8 cellular contexts compared by ENCODE assay signal in the genomic region with DNA sequence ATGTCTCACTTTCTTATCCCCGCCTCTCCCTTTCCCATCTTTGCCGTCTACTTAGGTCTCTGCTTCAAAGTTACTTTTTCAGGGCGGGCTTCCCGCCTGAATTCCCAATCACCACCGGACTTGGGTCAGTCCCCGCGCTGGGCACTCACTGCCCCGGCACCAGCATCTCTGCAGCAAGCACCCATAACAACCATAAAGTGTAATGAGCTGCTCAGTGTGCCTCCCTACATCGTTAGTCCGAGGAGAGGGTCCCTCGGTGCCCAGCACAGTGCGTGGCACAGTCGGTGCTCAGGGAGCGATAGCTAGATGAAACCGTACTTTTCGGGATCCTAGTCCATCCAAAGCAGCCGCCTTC. TPM values are rescaled to one million over a fixed set of nuclear protein-coding genes. Genes with fewer than 3 reads are reported as not detected.
DNase-seq lines count a peak whose midpoint lies in the region; ATAC-seq and TF ChIP-seq lines count a peak whose summit lies in the region.

No MANE protein-coding gene starts in this region.

- H3K4me1 ChIP-seq in body of pancreas: peaks cover 22% of the 10 kb centered on the region
- H3K4me1 ChIP-seq in lung (ENCODE audit: control insufficient read depth in 2 of 2, insufficient read depth in 2 of 2, low read length in 2 of 2): peaks cover 6 to 8% of the 10 kb centered on the region in 2 donors

- H3K27ac ChIP-seq in body of pancreas: peak overlapping the region in 3 of 4 donors; percentile 90 to 96 (median 93)
- H3K27ac ChIP-seq in lung (ENCODE audit: low read depth in 1 of 2, low read length in 1 of 2): peak overlapping the region in 1 of 2 donors; percentile 95

- H3K4me1 Mint-ChIP-seq in activated naive CD4-positive, alpha-beta T cell treated with anti-CD3 and anti-CD28 coated beads for 36 hours (ENCODE audit: low read depth): peaks cover 34% of the 10 kb centered on the region
- peaks cover 32% of the 10 kb centered on the region for H3K4me1 Mint-ChIP-seq in type B pancreatic cell (ENCODE audit: unreplicated experiment)

- no peaks in the 10 kb centered on the region for H3K9me3 Mint-ChIP-seq in activated naive CD4-positive, alpha-beta T cell treated with anti-CD3 and anti-CD28 coated beads for 36 hours
- no peaks in the 10 kb centered on the region for H3K9me3 Mint-ChIP-seq in type B pancreatic cell

- H3K36me3 ChIP-seq in body of pancreas (replicated peaks in 1 of 2; ENCODE audit: insufficient read depth in 1 of 2, low read depth in 2 of 2) (no peaks in the 10 kb centered on the region), lung (ENCODE audit: control insufficient read depth in 2 of 2, insufficient read depth in 2 of 2, low read length in 2 of 2) (no peaks in the 10 kb centered on the region)

- TF ChIP-seq CTCF in body of pancreas (IDR thresholded peaks at IDR 0.05) (no peak), lung (IDR thresholded peaks at IDR 0.05; ENCODE audit: control extremely low read depth, extremely low read depth) (no peak), type B pancreatic cell (conservative IDR thresholded peaks at IDR 0.05) (no peak)

- WGBS in body of pancreas, 2 donors: 34 to 63% methylated on average over 11 to 17 of the region's 17 CpGs
- 41 to 46% methylated on average over 17 of the region's 17 CpGs for WGBS in lung, 2 donors

- intact Hi-C loops in activated naive CD4-positive, alpha-beta T cell treated with anti-CD3 and anti-CD28 coated beads for 36 hours (cut with micrococcal nuclease): loop anchor here (1.0 to 2.0 kb wide), 3 partner anchors 24 to 288 kb away; a partner anchor contains a TSS
- intact Hi-C loops in body of pancreas (cut with DNase I): no loop called here

- no peak for DNase-seq in activated naive CD4-positive, alpha-beta T cell treated with anti-CD3 and anti-CD28 coated beads for 36 hours
- DNase-seq in activated naive CD4-positive, alpha-beta T cell treated with Interleukin-2 at 50 U/mL for 16 hours: no peak
- DNase-seq in body of pancreas (no peak), lung (ENCODE audit: low spot score) (no peak), type B pancreatic cell (ENCODE audit: extremely low spot score, unreplicated experiment) (no peak), NCI-H69 (lab: John Stamatoyannopoulos, UW) (no peak), putamen (ENCODE audit: low spot score) (no peak), NCI-H1694 (lab: John Stamatoyannopoulos, UW) (no peak)

- H3K27me3 ChIP-seq in body of pancreas: no peaks in the 10 kb centered on the region
- H3K27me3 ChIP-seq in lung (ENCODE audit: control insufficient read depth, insufficient read depth): no peaks in the 10 kb centered on the region

- H3K36me3 Mint-ChIP-seq in activated naive CD4-positive, alpha-beta T cell treated with anti-CD3 and anti-CD28 coated beads for 36 hours (ENCODE audit: low read depth): peaks cover 24% of the 10 kb centered on the region
- H3K36me3 Mint-ChIP-seq in type B pancreatic cell: peaks cover 1% of the 10 kb centered on the region

- H3K9me3 ChIP-seq in body of pancreas (no peaks in the 10 kb centered on the region), lung (ENCODE audit: control insufficient read depth in 2 of 2, insufficient read depth in 1 of 2, low read length in 1 of 2) (no peaks in the 10 kb centered on the region)

- H3K27me3 Mint-ChIP-seq in activated naive CD4-positive, alpha-beta T cell treated with anti-CD3 and anti-CD28 coated beads for 36 hours (ENCODE audit: low read depth): no peaks in the 10 kb centered on the region
- H3K27me3 Mint-ChIP-seq in type B pancreatic cell: no peaks in the 10 kb centered on the region

- CTCF ChIA-PET in activated naive CD4-positive, alpha-beta T cell treated with anti-CD3 and anti-CD28 coated beads for 36 hours (lab: Charles Lee): interaction anchor here (1.3 to 2.8 kb wide), 2 partner anchors 24 to 29 kb away, joined by 3 to 6 read pairs; no protein-coding TSS in a partner anchor

- peak overlapping the region; percentile 17 to 70 for H3K4me3 ChIP-seq in body of pancreas
- peak overlapping the region; percentile 58 for H3K4me3 ChIP-seq in lung

- no peak for ATAC-seq in body of pancreas
- no peak for ATAC-seq in lung (ENCODE audit: insufficient read depth, low FRiP score)

- peak overlapping the region; percentile 81 for H3K4me3 Mint-ChIP-seq in activated naive CD4-positive, alpha-beta T cell treated with anti-CD3 and anti-CD28 coated beads for 36 hours
- peak overlapping the region; percentile 90 for H3K4me3 Mint-ChIP-seq in type B pancreatic cell

- H3K27ac Mint-ChIP-seq in activated naive CD4-positive, alpha-beta T cell treated with anti-CD3 and anti-CD28 coated beads for 36 hours: peak overlapping the region; percentile 84
- H3K27ac Mint-ChIP-seq in type B pancreatic cell: peak overlapping the region; percentile 82

- no peak for TF ChIP-seq POLR2A in body of pancreas (IDR thresholded peaks at IDR 0.05)

RNA-seq across cellular contexts. Expression of a gene that starts 0.6 kb away (rescaled TPM):
- 10 to 100 TPM; 74.9 to 75.1 TPM for total RNA-seq in activated naive CD4-positive, alpha-beta T cell treated with anti-CD3 and anti-CD28 coated beads for 36 hours
- total RNA-seq in body of pancreas (10 to 100 TPM in 1 of 2 donors, 1 to 10 TPM in 1; 8.9 to 13.0 TPM), lung (10 to 100 TPM; 16.3 to 26.0 TPM), type B pancreatic cell (ENCODE audit: low replicate concordance) (34.3 and 60.5 TPM in 2 replicates)
- 10 to 100 TPM; 10.6 to 22.7 TPM for polyA plus RNA-seq in lung

RNA-seq across cellular contexts. Expression of a gene that starts 42.7 kb away (rescaled TPM):
- total RNA-seq in activated naive CD4-positive, alpha-beta T cell treated with anti-CD3 and anti-CD28 coated beads for 36 hours: under 1 TPM; 0.10 to 0.12 TPM
- under 1 TPM; 0.33 to 0.78 TPM for total RNA-seq in body of pancreas
- total RNA-seq in lung: 1 to 10 TPM; 2.8 to 9.2 TPM
- polyA plus RNA-seq in lung: 1 to 10 TPM in 1 of 2 donors, under 1 TPM in 1; 0.94 to 3.7 TPM
- total RNA-seq in type B pancreatic cell (ENCODE audit: low replicate concordance): 0.14 and 0.60 TPM in 2 replicates
